ENCODE assay signal across 1 cellular context in the genomic region with DNA sequence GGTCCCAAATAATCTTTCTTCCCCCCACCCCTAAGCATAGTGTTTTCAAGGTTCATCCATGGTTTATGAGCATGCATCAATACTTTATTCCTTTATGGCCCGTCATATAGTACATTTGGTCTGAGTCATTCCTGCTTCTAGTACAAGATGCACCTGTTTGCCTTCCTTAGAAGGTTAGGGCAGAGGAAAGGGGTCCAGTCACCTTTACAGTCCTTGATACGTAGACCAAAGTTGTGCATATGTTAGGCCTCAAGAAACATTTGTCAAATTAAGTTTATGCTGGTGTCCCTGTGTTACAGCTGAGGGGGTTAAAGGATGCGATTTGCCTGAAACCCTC.
TF ChIP-seq lines count a peak whose summit lies in the region.

No MANE protein-coding gene starts in this region.

TF ChIP-seq in SK-N-SH, 30 proteins besides CTCF, POLR2A, EP300 and RAD21 (continued from another document):
- TF ChIP-seq TEAD4 (IDR thresholded peaks at IDR 0.05; ENCODE audit: borderline replicate concordance, insufficient read depth) (no peak), CHD2 (IDR thresholded peaks at IDR 0.05; ENCODE audit: low read length, partially characterized antibody) (no peak), MXI1 (IDR thresholded peaks at IDR 0.05; ENCODE audit: low read depth, low read length) (no peak)
